16 cellular contexts compared by ENCODE assay signal in the genomic region with DNA sequence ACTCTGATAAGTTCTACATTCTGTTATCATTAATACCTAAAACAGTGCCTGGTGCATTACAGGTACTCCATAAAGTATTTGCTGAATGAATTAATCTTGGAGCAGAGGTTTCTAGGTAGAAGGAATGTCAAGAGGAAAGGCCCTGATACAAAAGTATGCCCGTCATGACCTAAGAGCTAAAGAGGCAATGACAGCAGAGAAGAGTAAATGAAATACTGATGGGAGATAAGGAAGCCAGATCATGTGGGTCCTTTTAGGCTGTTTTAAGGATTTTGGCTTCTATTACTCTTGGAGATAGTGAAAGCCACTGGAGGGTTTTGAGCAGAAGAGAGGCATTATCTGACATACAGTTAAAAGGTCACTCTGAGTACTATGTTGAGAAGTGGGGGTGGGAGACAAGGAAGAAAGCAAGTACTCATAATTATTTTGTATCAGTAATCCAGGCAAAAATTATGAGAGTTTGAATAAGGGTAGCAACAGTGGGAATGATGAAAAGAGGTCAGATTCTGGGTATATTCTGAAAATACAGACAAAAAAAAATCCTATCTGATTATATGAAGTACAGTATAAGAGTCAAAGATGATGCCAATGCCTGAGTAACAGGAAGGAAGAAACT. TPM values are rescaled to one million over a fixed set of nuclear protein-coding genes. Genes with fewer than 3 reads are reported as not detected.
DNase-seq lines count a peak whose midpoint lies in the region; ATAC-seq, FAIRE-seq and TF ChIP-seq lines count a peak whose summit lies in the region.
"Had no signal": no experiment of that assay in that cellular context is flagged by ENCODE, and none has a peak within 500 bp of the region (broad histone marks: within the 10 kb centered on the region; RNA-seq: fewer than 3 reads in every experiment).

No MANE protein-coding gene starts in this region.

- 45% methylated on average over 1 of the region's 1 CpG for WGBS in GM12878 (ENCODE audit: insufficient coverage, insufficient replicate concordance, low lambda C conversion rate, missing lambda C conversion rate)

- intact Hi-C loops in GM12878 (cut with micrococcal nuclease; ENCODE audit: unreplicated experiment) = no loop called here

- H3K4me2 ChIP-seq in GM12878 (ENCODE audit: control insufficient read depth, insufficient read depth) = no peak overlapping the region
- H3K4me2 ChIP-seq: BLaER1, PC-9 had no signal

- POLR2A ChIA-PET in GM12878 (lab: Charles Lee) = interaction anchor here (0.5 kb wide), 1 partner anchor 31 kb away, joined by 4 read pairs; no protein-coding TSS in a partner anchor
- POLR2A ChIA-PET in naive thymus-derived CD8-positive, alpha-beta T cell (lab: Charles Lee) = no interaction called here

- TF ChIP-seq CTCF in GM12878 (IDR thresholded peaks at IDR 0.05 in 2 of 3, conservative IDR thresholded peaks at IDR 0.05 in 1 of 3; ENCODE audit: control insufficient read depth in 2 of 3, extremely low read depth in 1 of 3, insufficient read depth in 1 of 3, low read depth in 3 of 3, low read length in 3 of 3) = no peak

- FAIRE-seq in GM12878 (lab: Jason Lieb, UNC) = no peak
- FAIRE-seq: GM12892 had no signal

- H3K27ac ChIP-seq in GM12878 (ENCODE audit: control insufficient read depth, insufficient read depth) = no peak overlapping the region
- H3K27ac ChIP-seq: 22Rv1, BLaER1, PC-9 had no signal

- H3K4me3 ChIP-seq in GM12878 = no peak overlapping the region
- H3K4me3 ChIP-seq: BLaER1, PC-9 had no signal

- no peaks in the 10 kb centered on the region for H3K27me3 ChIP-seq in GM12878 (replicated peaks in 1 of 2; ENCODE audit: control insufficient read depth in 2 of 2, insufficient read depth in 2 of 2, low read length in 1 of 2)
- H3K27me3 ChIP-seq: BLaER1 had no signal

- DNase-seq in activated naive CD4-positive, alpha-beta T cell treated with anti-CD3 and anti-CD28 coated beads, Interleukin-2, amount 10 ng/mL, durations not matched to agents 7 days and 5 days = no peak
- no peak for DNase-seq in activated naive CD4-positive, alpha-beta T cell treated with Interleukin-2 at 50 U/mL for 16 hours
- DNase-seq in SK-N-DZ (ENCODE audit: low spot score) (peak; percentile 49), GM12878 (ENCODE audit: low read depth, low spot score) (no peak), NCI-H1694 (lab: John Stamatoyannopoulos, UW) (no peak)
- no peak for DNase-seq in naive thymus-derived CD8-positive, alpha-beta T cell
- DNase-seq in stimulated activated CD4-positive, alpha-beta T cell treated with anti-CD3 and anti-CD28 coated beads, Interleukin-12 subunit alpha, Interleukin-12 subunit beta, amount 100 ng/mL, for 4 hours = no peak
- DNase-seq: HCEC 1CT, KG1, NCI-H1092, NCI-H345, PC-9 had no signal

- no peaks in the 10 kb centered on the region for H3K9me3 Mint-ChIP-seq in activated naive CD4-positive, alpha-beta T cell treated with anti-CD3 and anti-CD28 coated beads, Interleukin-2, amount 10 ng/mL, durations not matched to agents 7 days and 5 days
- no peaks in the 10 kb centered on the region for H3K9me3 Mint-ChIP-seq in naive thymus-derived CD8-positive, alpha-beta T cell

- H3K4me3 Mint-ChIP-seq in activated naive CD4-positive, alpha-beta T cell treated with anti-CD3 and anti-CD28 coated beads, Interleukin-2, amount 10 ng/mL, durations not matched to agents 7 days and 5 days = no peak overlapping the region
- no peak overlapping the region for H3K4me3 Mint-ChIP-seq in naive thymus-derived CD8-positive, alpha-beta T cell

- ATAC-seq in GM12878 = no peak
- ATAC-seq in naive thymus-derived CD8-positive, alpha-beta T cell = no peak
- ATAC-seq in HG03521 (IDR thresholded peaks at IDR 0.05; ENCODE audit: unreplicated experiment) = no peak

- peaks cover 3 to 14% of the 10 kb centered on the region in 2 experiments; a peak in 3 of 4 replicates for H3K36me3 ChIP-seq in GM12878 (ENCODE audit: control insufficient read depth in 2 of 2, insufficient read depth in 2 of 2, low read length in 1 of 2)

- TF ChIP-seq RAD21 in GM12878 (IDR thresholded peaks at IDR 0.05; ENCODE audit: insufficient read depth, low read depth, low read length) = no peak

- no peak for TF ChIP-seq EP300 in GM12878 (IDR thresholded peaks at IDR 0.05; ENCODE audit: borderline replicate concordance in 1 of 2, control insufficient read depth in 1 of 2, low read depth in 2 of 2, low read length in 2 of 2)

- H3K27me3 Mint-ChIP-seq in activated naive CD4-positive, alpha-beta T cell treated with anti-CD3 and anti-CD28 coated beads, Interleukin-2, amount 10 ng/mL, durations not matched to agents 7 days and 5 days = no peaks in the 10 kb centered on the region
- no peaks in the 10 kb centered on the region for H3K27me3 Mint-ChIP-seq in naive thymus-derived CD8-positive, alpha-beta T cell

- RAD21 ChIA-PET in GM12878 (lab: Charles Lee; ENCODE audit: unreplicated experiment) = interaction anchor here (1.0 kb wide), 2 partner anchors 44 to 93 kb away, joined by 3 to 5 read pairs; no protein-coding TSS in a partner anchor

- no peak overlapping the region for H3K9ac ChIP-seq in GM12878 (ENCODE audit: control insufficient read depth, insufficient read depth, low read length)
- H3K9ac ChIP-seq: BLaER1 had no signal

- H3K79me2 ChIP-seq in GM12878 (ENCODE audit: control insufficient read depth, insufficient read depth, low read length) = peaks cover 2% of the 10 kb centered on the region

- no peak for TF ChIP-seq POLR2A in GM12878 (IDR thresholded peaks at IDR 0.05; ENCODE audit: low read depth, low read length)

- H3K4me1 Mint-ChIP-seq in activated naive CD4-positive, alpha-beta T cell treated with anti-CD3 and anti-CD28 coated beads, Interleukin-2, amount 10 ng/mL, durations not matched to agents 7 days and 5 days = no peaks in the 10 kb centered on the region
- peaks cover 0 to 8% (median 2%) of the 10 kb centered on the region in 4 donors for H3K4me1 Mint-ChIP-seq in naive thymus-derived CD8-positive, alpha-beta T cell

- no peaks in the 10 kb centered on the region for H4K20me1 ChIP-seq in GM12878 (ENCODE audit: control insufficient read depth, insufficient read depth)
- H4K20me1 ChIP-seq: BLaER1 had no signal

- BruUV-seq in GM12878 (replicated peaks; lab: Mats Ljungman, UMichigan) = TSS peak; percentile 23

- H3K4me1 ChIP-seq in GM12878 (ENCODE audit: control insufficient read depth, insufficient read depth, low read length) = no peaks in the 10 kb centered on the region
- H3K4me1 ChIP-seq: BLaER1 had no signal

- CTCF ChIA-PET in activated naive CD4-positive, alpha-beta T cell treated with anti-CD3 and anti-CD28 coated beads, Interleukin-2, amount 10 ng/mL, durations not matched to agents 7 days and 5 days (lab: Charles Lee) = interaction anchor here (1.2 kb wide), 1 partner anchor 80 kb away, joined by 3 read pairs; no protein-coding TSS in a partner anchor
- CTCF ChIA-PET in GM12878 (lab: Yijun Ruan, JAX) = interaction anchor here (0.7 to 0.8 kb wide), 2 partner anchors 12 to 85 kb away, joined by 3 read pairs; no protein-coding TSS in a partner anchor

- peak overlapping the region; percentile 2 for H3K27ac Mint-ChIP-seq in activated naive CD4-positive, alpha-beta T cell treated with anti-CD3 and anti-CD28 coated beads, Interleukin-2, amount 10 ng/mL, durations not matched to agents 7 days and 5 days
- H3K27ac Mint-ChIP-seq in naive thymus-derived CD8-positive, alpha-beta T cell = peak overlapping the region in 6 of 10 donors; percentile 13 to 77 (median 42)

- SMC1A ChIA-PET in GM12878 (lab: Charles Lee; ENCODE audit: uncharacterized antibody, unreplicated experiment) = interaction anchor here (1.0 kb wide), 1 partner anchor 91 kb away, joined by 3 read pairs; no protein-coding TSS in a partner anchor

- H2AFZ ChIP-seq in GM12878 (ENCODE audit: control insufficient read depth, low read depth, low read length) = no peak overlapping the region
- H2AFZ ChIP-seq: PC-9 had no signal

- in situ Hi-C loops in GM12878 (cut with MboI) = no loop called here

- H3K36me3 Mint-ChIP-seq in activated naive CD4-positive, alpha-beta T cell treated with anti-CD3 and anti-CD28 coated beads, Interleukin-2, amount 10 ng/mL, durations not matched to agents 7 days and 5 days = peaks cover 12% of the 10 kb centered on the region
- H3K36me3 Mint-ChIP-seq in naive thymus-derived CD8-positive, alpha-beta T cell = peaks cover 0 to 53% (median 6%) of the 10 kb centered on the region in 3 donors

- no peaks in the 10 kb centered on the region for H3K9me3 ChIP-seq in GM12878 (replicated peaks; ENCODE audit: control insufficient read depth, insufficient read depth, low read length)
- H3K9me3 ChIP-seq: BLaER1 had no signal

TF ChIP-seq in GM12878, 131 proteins besides CTCF, POLR2A, EP300 and RAD21 (continues in another document):
- TF ChIP-seq NR2C2 (IDR thresholded peaks at IDR 0.05; ENCODE audit: borderline replicate concordance, control insufficient read depth, insufficient read length, low read depth) (no peak), FOXK2 (IDR thresholded peaks at IDR 0.05) (no peak), ZNF207 (IDR thresholded peaks at IDR 0.05; ENCODE audit: borderline replicate concordance) (no peak), CHD2 (IDR thresholded peaks at IDR 0.05; ENCODE audit: borderline replicate concordance, low read depth, low read length) (no peak), NFYA (IDR thresholded peaks at IDR 0.05; ENCODE audit: borderline replicate concordance, low read depth, low read length) (no peak), NR2F1 (conservative IDR thresholded peaks at IDR 0.05) (no peak)

RNA-seq across cellular contexts. Expression of a gene that starts 48.3 kb away (rescaled TPM):
- 10.3 and 12.5 TPM in 2 replicates for polyA plus RNA-seq in SK-N-DZ (2014; cell fraction: cytosol; rRNA removed)
- polyA plus RNA-seq in SK-N-DZ (2014; cell fraction: nucleus; rRNA removed) = 9.8 and 11.0 TPM in 2 replicates
- 602 and 632 TPM in 2 replicates for total RNA-seq in GM12878 (2013; cell fraction: nucleolus; rRNA removed)
- total RNA-seq in GM12878 (2014; rRNA removed) = 54.4 and 60.5 TPM in 2 replicates
- total RNA-seq in GM12878 (2014; rRNA removed; fragmentation: Illumina TruSeq; extraction: Trizol) = 81.8 and 87.2 TPM in 2 replicates
- 46.7 and 50.1 TPM in 2 replicates for total RNA-seq in GM12878 (2021)
- polyA plus RNA-seq in GM12878 (2011; ENCODE audit: low read depth) = 10.2 TPM
- polyA plus RNA-seq in GM12878 (2011; rRNA removed) = 65.3 and 97.9 TPM in 2 replicates
- 23.4 and 27.1 TPM in 2 replicates for polyA plus RNA-seq in GM12878 (2011; cell fraction: cytosol; rRNA removed)
- 56.4 and 58.1 TPM in 2 replicates for polyA plus RNA-seq in GM12878 (2011; cell fraction: nucleus; rRNA removed)
- polyA plus RNA-seq in GM12878 (2012) = 23.2 and 28.0 TPM in 2 replicates
- polyA plus RNA-seq in GM12878 (2014; fragmentation: Illumina TruSeq; extraction: Trizol) = 39.3 and 49.0 TPM in 2 replicates
- polyA plus RNA-seq in GM12878 (2014; fragmentation: Nextera tagmentation; extraction: Ambion mirVana) = 10 to 100 TPM; 14.2 to 15.4 TPM
- 28.5 and 28.8 TPM in 2 replicates for polyA plus RNA-seq in GM12878 (2014; rRNA removed)
- polyA plus RNA-seq in GM12878 (2016; fragmentation: Nextera tagmentation; extraction: Ambion mirVana) = 10 to 100 TPM; 21.6 to 26.8 TPM
- polyA minus RNA-seq in GM12878 (2011; rRNA and poly(A)+ RNA removed) = 188 and 229 TPM in 2 replicates
- 42.9 and 49.6 TPM in 2 replicates for polyA minus RNA-seq in GM12878 (2011; cell fraction: cytosol; rRNA and poly(A)+ RNA removed)
- polyA minus RNA-seq in GM12878 (2011; cell fraction: nucleus; rRNA and poly(A)+ RNA removed) = 120 and 185 TPM in 2 replicates
- total RNA-seq in naive thymus-derived CD8-positive, alpha-beta T cell = 10 to 100 TPM; 58.4 to 62.9 TPM
- polyA plus RNA-seq in naive thymus-derived CD8-positive, alpha-beta T cell = 10 to 100 TPM in 2 of 3 donors, 1 to 10 TPM in 1; 9.3 to 12.0 (median 11.2) TPM
